Comparison of ENCODE assay signal across 1 cellular context in the genomic region with DNA sequence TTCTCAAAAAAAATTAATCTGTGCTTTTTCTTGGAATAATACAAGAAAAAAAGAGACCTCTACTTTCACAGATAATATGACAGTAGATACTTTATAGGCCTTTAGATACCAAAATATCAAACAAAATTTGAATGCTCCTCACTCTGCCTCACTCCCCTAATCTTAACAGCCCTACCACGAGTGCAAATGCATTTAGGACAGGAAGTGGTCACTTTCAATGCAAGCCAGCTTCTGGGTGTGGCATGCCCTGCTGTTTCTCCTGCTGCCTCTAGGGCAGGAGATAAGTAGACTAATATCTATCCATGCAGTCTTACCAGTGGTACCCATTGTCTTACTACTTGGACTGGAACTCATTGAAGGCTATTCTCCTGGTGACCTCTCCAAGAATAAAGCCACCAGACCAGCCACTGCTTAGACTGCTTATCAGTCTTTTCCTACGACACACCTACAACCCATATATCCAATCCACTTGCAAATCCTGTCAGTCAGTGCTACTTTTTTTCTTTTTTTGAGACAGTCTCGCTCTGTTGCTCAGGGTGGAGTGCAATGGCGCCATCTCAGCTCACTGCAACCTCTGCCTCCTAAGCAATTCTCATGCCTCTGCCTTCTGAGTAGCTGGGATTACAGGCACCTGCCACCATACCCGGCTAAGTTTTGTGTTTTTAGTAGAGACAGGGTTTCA.
TF ChIP-seq lines count a peak whose summit lies in the region.

No MANE protein-coding gene starts in this region.

TF ChIP-seq in K562, 482 proteins besides CTCF, POLR2A, EP300 and RAD21 (continued from another document and continues in another):
- TF ChIP-seq, protein P1, sequence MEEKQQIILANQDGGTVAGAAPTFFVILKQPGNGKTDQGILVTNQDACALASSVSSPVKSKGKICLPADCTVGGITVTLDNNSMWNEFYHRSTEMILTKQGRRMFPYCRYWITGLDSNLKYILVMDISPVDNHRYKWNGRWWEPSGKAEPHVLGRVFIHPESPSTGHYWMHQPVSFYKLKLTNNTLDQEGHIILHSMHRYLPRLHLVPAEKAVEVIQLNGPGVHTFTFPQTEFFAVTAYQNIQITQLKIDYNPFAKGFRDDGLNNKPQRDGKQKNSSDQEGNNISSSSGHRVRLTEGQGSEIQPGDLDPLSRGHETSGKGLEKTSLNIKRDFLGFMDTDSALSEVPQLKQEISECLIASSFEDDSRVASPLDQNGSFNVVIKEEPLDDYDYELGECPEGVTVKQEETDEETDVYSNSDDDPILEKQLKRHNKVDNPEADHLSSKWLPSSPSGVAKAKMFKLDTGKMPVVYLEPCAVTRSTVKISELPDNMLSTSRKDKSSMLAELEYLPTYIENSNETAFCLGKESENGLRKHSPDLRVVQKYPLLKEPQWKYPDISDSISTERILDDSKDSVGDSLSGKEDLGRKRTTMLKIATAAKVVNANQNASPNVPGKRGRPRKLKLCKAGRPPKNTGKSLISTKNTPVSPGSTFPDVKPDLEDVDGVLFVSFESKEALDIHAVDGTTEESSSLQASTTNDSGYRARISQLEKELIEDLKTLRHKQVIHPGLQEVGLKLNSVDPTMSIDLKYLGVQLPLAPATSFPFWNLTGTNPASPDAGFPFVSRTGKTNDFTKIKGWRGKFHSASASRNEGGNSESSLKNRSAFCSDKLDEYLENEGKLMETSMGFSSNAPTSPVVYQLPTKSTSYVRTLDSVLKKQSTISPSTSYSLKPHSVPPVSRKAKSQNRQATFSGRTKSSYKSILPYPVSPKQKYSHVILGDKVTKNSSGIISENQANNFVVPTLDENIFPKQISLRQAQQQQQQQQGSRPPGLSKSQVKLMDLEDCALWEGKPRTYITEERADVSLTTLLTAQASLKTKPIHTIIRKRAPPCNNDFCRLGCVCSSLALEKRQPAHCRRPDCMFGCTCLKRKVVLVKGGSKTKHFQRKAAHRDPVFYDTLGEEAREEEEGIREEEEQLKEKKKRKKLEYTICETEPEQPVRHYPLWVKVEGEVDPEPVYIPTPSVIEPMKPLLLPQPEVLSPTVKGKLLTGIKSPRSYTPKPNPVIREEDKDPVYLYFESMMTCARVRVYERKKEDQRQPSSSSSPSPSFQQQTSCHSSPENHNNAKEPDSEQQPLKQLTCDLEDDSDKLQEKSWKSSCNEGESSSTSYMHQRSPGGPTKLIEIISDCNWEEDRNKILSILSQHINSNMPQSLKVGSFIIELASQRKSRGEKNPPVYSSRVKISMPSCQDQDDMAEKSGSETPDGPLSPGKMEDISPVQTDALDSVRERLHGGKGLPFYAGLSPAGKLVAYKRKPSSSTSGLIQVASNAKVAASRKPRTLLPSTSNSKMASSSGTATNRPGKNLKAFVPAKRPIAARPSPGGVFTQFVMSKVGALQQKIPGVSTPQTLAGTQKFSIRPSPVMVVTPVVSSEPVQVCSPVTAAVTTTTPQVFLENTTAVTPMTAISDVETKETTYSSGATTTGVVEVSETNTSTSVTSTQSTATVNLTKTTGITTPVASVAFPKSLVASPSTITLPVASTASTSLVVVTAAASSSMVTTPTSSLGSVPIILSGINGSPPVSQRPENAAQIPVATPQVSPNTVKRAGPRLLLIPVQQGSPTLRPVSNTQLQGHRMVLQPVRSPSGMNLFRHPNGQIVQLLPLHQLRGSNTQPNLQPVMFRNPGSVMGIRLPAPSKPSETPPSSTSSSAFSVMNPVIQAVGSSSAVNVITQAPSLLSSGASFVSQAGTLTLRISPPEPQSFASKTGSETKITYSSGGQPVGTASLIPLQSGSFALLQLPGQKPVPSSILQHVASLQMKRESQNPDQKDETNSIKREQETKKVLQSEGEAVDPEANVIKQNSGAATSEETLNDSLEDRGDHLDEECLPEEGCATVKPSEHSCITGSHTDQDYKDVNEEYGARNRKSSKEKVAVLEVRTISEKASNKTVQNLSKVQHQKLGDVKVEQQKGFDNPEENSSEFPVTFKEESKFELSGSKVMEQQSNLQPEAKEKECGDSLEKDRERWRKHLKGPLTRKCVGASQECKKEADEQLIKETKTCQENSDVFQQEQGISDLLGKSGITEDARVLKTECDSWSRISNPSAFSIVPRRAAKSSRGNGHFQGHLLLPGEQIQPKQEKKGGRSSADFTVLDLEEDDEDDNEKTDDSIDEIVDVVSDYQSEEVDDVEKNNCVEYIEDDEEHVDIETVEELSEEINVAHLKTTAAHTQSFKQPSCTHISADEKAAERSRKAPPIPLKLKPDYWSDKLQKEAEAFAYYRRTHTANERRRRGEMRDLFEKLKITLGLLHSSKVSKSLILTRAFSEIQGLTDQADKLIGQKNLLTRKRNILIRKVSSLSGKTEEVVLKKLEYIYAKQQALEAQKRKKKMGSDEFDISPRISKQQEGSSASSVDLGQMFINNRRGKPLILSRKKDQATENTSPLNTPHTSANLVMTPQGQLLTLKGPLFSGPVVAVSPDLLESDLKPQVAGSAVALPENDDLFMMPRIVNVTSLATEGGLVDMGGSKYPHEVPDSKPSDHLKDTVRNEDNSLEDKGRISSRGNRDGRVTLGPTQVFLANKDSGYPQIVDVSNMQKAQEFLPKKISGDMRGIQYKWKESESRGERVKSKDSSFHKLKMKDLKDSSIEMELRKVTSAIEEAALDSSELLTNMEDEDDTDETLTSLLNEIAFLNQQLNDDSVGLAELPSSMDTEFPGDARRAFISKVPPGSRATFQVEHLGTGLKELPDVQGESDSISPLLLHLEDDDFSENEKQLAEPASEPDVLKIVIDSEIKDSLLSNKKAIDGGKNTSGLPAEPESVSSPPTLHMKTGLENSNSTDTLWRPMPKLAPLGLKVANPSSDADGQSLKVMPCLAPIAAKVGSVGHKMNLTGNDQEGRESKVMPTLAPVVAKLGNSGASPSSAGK (IDR thresholded peaks at IDR 0.05): 0 out of 2 replicates have a peak, but pooled peaks have one; percentile 30
- TF ChIP-seq, protein P2, sequence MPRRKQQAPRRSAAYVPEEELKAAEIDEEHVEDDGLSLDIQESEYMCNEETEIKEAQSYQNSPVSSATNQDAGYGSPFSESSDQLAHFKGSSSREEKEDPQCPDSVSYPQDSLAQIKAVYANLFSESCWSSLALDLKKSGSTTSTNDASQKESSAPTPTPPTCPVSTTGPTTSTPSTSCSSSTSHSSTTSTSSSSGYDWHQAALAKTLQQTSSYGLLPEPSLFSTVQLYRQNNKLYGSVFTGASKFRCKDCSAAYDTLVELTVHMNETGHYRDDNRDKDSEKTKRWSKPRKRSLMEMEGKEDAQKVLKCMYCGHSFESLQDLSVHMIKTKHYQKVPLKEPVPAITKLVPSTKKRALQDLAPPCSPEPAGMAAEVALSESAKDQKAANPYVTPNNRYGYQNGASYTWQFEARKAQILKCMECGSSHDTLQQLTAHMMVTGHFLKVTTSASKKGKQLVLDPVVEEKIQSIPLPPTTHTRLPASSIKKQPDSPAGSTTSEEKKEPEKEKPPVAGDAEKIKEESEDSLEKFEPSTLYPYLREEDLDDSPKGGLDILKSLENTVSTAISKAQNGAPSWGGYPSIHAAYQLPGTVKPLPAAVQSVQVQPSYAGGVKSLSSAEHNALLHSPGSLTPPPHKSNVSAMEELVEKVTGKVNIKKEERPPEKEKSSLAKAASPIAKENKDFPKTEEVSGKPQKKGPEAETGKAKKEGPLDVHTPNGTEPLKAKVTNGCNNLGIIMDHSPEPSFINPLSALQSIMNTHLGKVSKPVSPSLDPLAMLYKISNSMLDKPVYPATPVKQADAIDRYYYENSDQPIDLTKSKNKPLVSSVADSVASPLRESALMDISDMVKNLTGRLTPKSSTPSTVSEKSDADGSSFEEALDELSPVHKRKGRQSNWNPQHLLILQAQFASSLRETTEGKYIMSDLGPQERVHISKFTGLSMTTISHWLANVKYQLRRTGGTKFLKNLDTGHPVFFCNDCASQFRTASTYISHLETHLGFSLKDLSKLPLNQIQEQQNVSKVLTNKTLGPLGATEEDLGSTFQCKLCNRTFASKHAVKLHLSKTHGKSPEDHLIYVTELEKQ (CRISPR knock-in tag; IDR thresholded peaks at IDR 0.05): no peak
- TF ChIP-seq ELF1 (tag; IDR thresholded peaks at IDR 0.05) (peak; percentile 47; the same call in 1 of the 2 replicates), ZNF311 (CRISPR knock-in tag; IDR thresholded peaks at IDR 0.05) (0 out of 2 replicates have a peak, but pooled peaks have one; percentile 11), TCF3 (CRISPR knock-in tag; IDR thresholded peaks at IDR 0.05) (peak; percentile 47), TAF1 (IDR thresholded peaks at IDR 0.05; ENCODE audit: control insufficient read depth, extremely low read depth, insufficient read depth, low read length, severe bottlenecking) (peak; percentile 35), MTA3 (IDR thresholded peaks at IDR 0.05; ENCODE audit: borderline replicate concordance) (0 out of 2 replicates have a peak, but pooled peaks have one; percentile 33), ZNF23 (CRISPR knock-in tag; IDR thresholded peaks at IDR 0.05) (no peak), HDAC1 (IDR thresholded peaks at IDR 0.05) (no peak; a peak in 1 of 4 replicates), FIP1L1 (IDR thresholded peaks at IDR 0.05; ENCODE audit: low read depth, low read length, poor library complexity, severe bottlenecking) (no peak), ZNF354B (CRISPR knock-in tag; IDR thresholded peaks at IDR 0.05) (no peak), YY1 (IDR thresholded peaks at IDR 0.05; ENCODE audit: borderline replicate concordance in 1 of 3, control insufficient read depth in 1 of 3, extremely low read depth in 1 of 3, insufficient read depth in 3 of 3, insufficient read length in 1 of 3, insufficient replicate concordance in 2 of 3, low read depth in 1 of 3, low read length in 2 of 3) (peak in 1 of 3 experiments; percentile 22), HEY1 (CRISPR knock-in tag; IDR thresholded peaks at IDR 0.05; ENCODE audit: borderline replicate concordance) (0 out of 2 replicates have a peak, but pooled peaks have one; percentile 58), LCOR (CRISPR knock-in tag; IDR thresholded peaks at IDR 0.05) (0 out of 2 replicates have a peak, but pooled peaks have one; percentile 17), DPF2 (IDR thresholded peaks at IDR 0.05) (peak; percentile 80), MECOM (CRISPR knock-in tag; IDR thresholded peaks at IDR 0.05) (no peak)
- TF ChIP-seq, protein P3, sequence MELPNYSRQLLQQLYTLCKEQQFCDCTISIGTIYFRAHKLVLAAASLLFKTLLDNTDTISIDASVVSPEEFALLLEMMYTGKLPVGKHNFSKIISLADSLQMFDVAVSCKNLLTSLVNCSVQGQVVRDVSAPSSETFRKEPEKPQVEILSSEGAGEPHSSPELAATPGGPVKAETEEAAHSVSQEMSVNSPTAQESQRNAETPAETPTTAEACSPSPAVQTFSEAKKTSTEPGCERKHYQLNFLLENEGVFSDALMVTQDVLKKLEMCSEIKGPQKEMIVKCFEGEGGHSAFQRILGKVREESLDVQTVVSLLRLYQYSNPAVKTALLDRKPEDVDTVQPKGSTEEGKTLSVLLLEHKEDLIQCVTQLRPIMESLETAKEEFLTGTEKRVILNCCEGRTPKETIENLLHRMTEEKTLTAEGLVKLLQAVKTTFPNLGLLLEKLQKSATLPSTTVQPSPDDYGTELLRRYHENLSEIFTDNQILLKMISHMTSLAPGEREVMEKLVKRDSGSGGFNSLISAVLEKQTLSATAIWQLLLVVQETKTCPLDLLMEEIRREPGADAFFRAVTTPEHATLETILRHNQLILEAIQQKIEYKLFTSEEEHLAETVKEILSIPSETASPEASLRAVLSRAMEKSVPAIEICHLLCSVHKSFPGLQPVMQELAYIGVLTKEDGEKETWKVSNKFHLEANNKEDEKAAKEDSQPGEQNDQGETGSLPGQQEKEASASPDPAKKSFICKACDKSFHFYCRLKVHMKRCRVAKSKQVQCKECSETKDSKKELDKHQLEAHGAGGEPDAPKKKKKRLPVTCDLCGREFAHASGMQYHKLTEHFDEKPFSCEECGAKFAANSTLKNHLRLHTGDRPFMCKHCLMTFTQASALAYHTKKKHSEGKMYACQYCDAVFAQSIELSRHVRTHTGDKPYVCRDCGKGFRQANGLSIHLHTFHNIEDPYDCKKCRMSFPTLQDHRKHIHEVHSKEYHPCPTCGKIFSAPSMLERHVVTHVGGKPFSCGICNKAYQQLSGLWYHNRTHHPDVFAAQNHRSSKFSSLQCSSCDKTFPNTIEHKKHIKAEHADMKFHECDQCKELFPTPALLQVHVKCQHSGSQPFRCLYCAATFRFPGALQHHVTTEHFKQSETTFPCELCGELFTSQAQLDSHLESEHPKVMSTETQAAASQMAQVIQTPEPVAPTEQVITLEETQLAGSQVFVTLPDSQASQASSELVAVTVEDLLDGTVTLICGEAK (IDR thresholded peaks at IDR 0.05): no peak
- TF ChIP-seq, protein P3 (CRISPR knock-in tag; IDR thresholded peaks at IDR 0.05): no peak
- TF ChIP-seq, protein P4, sequence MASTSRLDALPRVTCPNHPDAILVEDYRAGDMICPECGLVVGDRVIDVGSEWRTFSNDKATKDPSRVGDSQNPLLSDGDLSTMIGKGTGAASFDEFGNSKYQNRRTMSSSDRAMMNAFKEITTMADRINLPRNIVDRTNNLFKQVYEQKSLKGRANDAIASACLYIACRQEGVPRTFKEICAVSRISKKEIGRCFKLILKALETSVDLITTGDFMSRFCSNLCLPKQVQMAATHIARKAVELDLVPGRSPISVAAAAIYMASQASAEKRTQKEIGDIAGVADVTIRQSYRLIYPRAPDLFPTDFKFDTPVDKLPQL (IDR thresholded peaks at IDR 0.05; ENCODE audit: extremely low read depth, insufficient read length): no peak
- TF ChIP-seq, protein P5, sequence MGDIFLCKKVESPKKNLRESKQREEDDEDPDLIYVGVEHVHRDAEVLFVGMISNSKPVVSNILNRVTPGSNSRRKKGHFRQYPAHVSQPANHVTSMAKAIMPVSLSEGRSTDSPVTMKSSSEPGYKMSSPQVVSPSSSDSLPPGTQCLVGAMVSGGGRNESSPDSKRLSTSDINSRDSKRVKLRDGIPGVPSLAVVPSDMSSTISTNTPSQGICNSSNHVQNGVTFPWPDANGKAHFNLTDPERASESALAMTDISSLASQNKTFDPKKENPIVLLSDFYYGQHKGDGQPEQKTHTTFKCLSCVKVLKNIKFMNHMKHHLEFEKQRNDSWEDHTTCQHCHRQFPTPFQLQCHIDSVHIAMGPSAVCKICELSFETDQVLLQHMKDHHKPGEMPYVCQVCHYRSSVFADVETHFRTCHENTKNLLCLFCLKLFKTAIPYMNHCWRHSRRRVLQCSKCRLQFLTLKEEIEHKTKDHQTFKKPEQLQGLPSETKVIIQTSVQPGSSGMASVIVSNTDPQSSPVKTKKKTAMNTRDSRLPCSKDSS (IDR thresholded peaks at IDR 0.05; ENCODE audit: low read depth, partially characterized antibody): peak; percentile 38
